Comparison of ENCODE assay signal across 4 cellular contexts in the genomic region with DNA sequence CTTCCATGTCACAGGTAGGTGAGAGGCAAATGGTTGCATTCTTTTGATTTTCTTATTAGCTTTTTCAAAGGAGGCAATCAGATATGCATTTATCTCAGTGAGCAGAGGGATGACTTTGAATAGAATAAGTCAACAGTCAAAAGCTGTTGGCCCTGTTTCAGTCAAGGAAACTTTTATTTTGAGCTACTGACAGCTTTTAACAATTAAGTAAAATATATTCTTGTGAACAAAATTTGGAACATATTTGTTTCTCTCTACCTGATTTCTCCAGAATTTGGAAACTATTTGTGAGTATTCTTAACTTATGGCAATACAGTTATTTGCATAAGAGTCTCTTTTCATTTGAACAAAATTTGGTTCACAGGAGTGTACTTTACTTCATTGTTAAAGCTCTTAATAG.
A peak's percentile ranks its signal among the peaks of the same experiment; 100 is the strongest.
DNase-seq lines count a peak whose midpoint lies in the region; TF ChIP-seq lines count a peak whose summit lies in the region.
"Not testable (repeated sequence)": the region's sequence is repeated elsewhere in the genome, so short reads cannot be mapped to it uniquely, and the experiment has no call there.

No MANE protein-coding gene starts in this region.

- H3K27ac ChIP-seq in HEK293 (ENCODE audit: extremely low read depth, low read depth, low read length); SK-N-SH (ENCODE audit: low read depth in 2 of 2, low read length in 1 of 2); endodermal cell (ENCODE audit: low read depth, low read length): not testable (repeated sequence)

- not testable (repeated sequence) for H3K27ac Mint-ChIP-seq in endodermal cell

- H3F3A ChIP-seq in SK-N-SH (replicated peaks; ENCODE audit: insufficient read depth) = not testable (repeated sequence)

- TF ChIP-seq CTCF in HEK293 (tag by site-specific recombination; IDR thresholded peaks at IDR 0.05); SK-N-SH (IDR thresholded peaks at IDR 0.05); endodermal cell (conservative IDR thresholded peaks at IDR 0.05): not testable (repeated sequence)

- H3K4me3 Mint-ChIP-seq in endodermal cell = not testable (repeated sequence)

- not testable (repeated sequence) for H3K27me3 Mint-ChIP-seq in endodermal cell (ENCODE audit: insufficient read depth)

- peak; percentile 7 for DNase-seq in NAMALWA (ENCODE audit: low spot score)
- DNase-seq in SK-N-SH, endodermal cell: not testable (repeated sequence)

- not testable (repeated sequence) for H3K79me2 ChIP-seq in SK-N-SH (ENCODE audit: insufficient read depth)

- not testable (repeated sequence) for H3K4me1 Mint-ChIP-seq in endodermal cell

- TF ChIP-seq RAD21 in SK-N-SH (IDR thresholded peaks at IDR 0.05; ENCODE audit: low read length) = not testable (repeated sequence)

- not testable (repeated sequence) for H3K9me2 ChIP-seq in SK-N-SH

- H2AFZ ChIP-seq in SK-N-SH (ENCODE audit: low read depth) = 0 out of 2 replicates have a peak overlapping the region, but pooled peaks have one; percentile 24

- H3K4me2 ChIP-seq in SK-N-SH = not testable (repeated sequence)

- not testable (repeated sequence) for H3K27me3 ChIP-seq in SK-N-SH (ENCODE audit: insufficient read depth); endodermal cell (ENCODE audit: control insufficient read depth, insufficient read depth, low read length, poor library complexity, severe bottlenecking)

- H3K36me3 Mint-ChIP-seq in endodermal cell (ENCODE audit: low read depth) = peaks cover 37% of the 10 kb centered on the region

- TF ChIP-seq EP300 in SK-N-SH (IDR thresholded peaks at IDR 0.05; ENCODE audit: borderline replicate concordance in 1 of 2, low read depth in 1 of 2, low read length in 1 of 2) = not testable (repeated sequence)

- H3K4me1 ChIP-seq in HEK293 (ENCODE audit: control insufficient read depth, insufficient read depth, low read length); SK-N-SH (ENCODE audit: control insufficient read depth in 1 of 2, insufficient read depth in 2 of 2, low read depth in 1 of 2, low read length in 1 of 2); endodermal cell (ENCODE audit: control insufficient read depth, insufficient read depth, low read length): not testable (repeated sequence)

- not testable (repeated sequence) for H4K20me1 ChIP-seq in SK-N-SH (ENCODE audit: insufficient read depth)

- H3K4me3 ChIP-seq in HEK293 (ENCODE audit: low read depth, low read length); SK-N-SH (ENCODE audit: low read depth in 2 of 2, low read length in 1 of 2): not testable (repeated sequence)
- H3K4me3 ChIP-seq in endodermal cell (ENCODE audit: low read length) = peak overlapping the region; percentile 48

- not testable (repeated sequence) for H3K9me3 ChIP-seq in HEK293 (ENCODE audit: control insufficient read depth, insufficient read depth, low read depth, low read length)
- peaks cover 11% of the 10 kb centered on the region; the same call in 1 of the 2 replicates for H3K9me3 ChIP-seq in SK-N-SH
- H3K9me3 ChIP-seq in endodermal cell (ENCODE audit: control insufficient read depth, low read length) = peaks cover 97% of the 10 kb centered on the region

- H3K9me3 Mint-ChIP-seq in endodermal cell = peaks cover 87% of the 10 kb centered on the region

- not testable (repeated sequence) for H3K9ac ChIP-seq in SK-N-SH; endodermal cell (ENCODE audit: extremely low read depth, low read length, poor library complexity, severe bottlenecking)

- POLR2A ChIA-PET in HEK293 (lab: Yijun Ruan, JAX); SK-N-SH (lab: Yijun Ruan, JAX): not testable (repeated sequence)

- CTCF ChIA-PET in HEK293 (lab: Yijun Ruan, JAX) = interaction anchor here (0.6 to 0.8 kb wide), 3 partner anchors 56 to 201 kb away, joined by 3 to 4 read pairs (median 4); no protein-coding TSS in a partner anchor
- CTCF ChIA-PET in SK-N-SH (lab: Yijun Ruan, JAX) = not testable (repeated sequence)

- H3K36me3 ChIP-seq in HEK293 (ENCODE audit: control insufficient read depth in 2 of 2, insufficient read depth in 1 of 2, low read length in 2 of 2); SK-N-SH (replicated peaks in 1 of 2; ENCODE audit: control insufficient read depth in 1 of 2, insufficient read depth in 2 of 2, low read length in 1 of 2); endodermal cell (ENCODE audit: control insufficient read depth, insufficient read depth, low read length): not testable (repeated sequence)

TF ChIP-seq in HEK293, 187 proteins besides CTCF, POLR2A, EP300 and RAD21:
- peak; percentile 96 for TF ChIP-seq SETDB1 (IDR thresholded peaks at IDR 0.05; ENCODE audit: insufficient read length, low read length)
- TF ChIP-seq, protein P1, sequence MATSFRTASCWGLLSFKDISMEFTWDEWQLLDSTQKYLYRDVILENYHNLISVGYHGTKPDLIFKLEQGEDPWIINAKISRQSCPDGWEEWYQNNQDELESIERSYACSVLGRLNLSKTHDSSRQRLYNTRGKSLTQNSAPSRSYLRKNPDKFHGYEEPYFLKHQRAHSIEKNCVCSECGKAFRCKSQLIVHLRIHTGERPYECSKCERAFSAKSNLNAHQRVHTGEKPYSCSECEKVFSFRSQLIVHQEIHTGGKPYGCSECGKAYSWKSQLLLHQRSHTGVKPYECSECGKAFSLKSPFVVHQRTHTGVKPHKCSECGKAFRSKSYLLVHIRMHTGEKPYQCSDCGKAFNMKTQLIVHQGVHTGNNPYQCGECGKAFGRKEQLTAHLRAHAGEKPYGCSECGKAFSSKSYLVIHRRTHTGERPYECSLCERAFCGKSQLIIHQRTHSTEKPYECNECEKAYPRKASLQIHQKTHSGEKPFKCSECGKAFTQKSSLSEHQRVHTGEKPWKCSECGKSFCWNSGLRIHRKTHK (tag by site-specific recombination; IDR thresholded peaks at IDR 0.05) = 0 out of 2 replicates have a peak, but pooled peaks have one; percentile 17
